26 cellular contexts compared by ENCODE assay signal in the genomic region with DNA sequence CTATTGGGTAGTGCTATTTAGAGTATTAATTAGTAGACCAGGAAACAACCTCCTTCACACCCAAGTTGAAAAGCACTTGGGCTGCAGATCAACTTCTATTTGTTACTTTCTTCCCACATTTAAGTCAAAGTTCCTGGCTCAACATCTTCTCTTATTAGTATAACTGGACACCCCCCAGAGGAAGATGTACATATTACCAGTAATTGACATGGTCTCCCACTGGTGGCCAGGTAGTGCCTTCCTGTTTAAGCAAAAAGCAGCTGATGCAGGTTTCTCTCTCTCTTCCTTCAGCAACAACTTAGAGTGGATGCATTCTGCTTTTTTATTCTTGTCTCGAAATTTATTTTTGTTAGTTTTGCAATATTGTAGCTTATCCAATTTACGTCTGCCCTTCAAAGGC.
"Had no signal": no experiment of that assay in that cellular context is flagged by ENCODE, and none has a peak within 500 bp of the region (broad histone marks: within the 10 kb centered on the region; RNA-seq: fewer than 3 reads in every experiment).

No MANE protein-coding gene starts in this region.

- H3K4me3 Mint-ChIP-seq: activated CD4-positive, alpha-beta T cell treated with anti-CD3 and anti-CD28 coated beads, Interleukin-2, amount 10 ng/mL, durations not matched to agents 7 days and 5 days; activated CD8-positive, alpha-beta T cell treated with anti-CD3 and anti-CD28 coated beads for 36 hours; activated naive CD4-positive, alpha-beta T cell treated with anti-CD3 and anti-CD28 coated beads, Interleukin-2, amount 50 U/mL, for 24 hours; activated naive CD8-positive, alpha-beta T cell treated with anti-CD3 and anti-CD28 coated beads, Interleukin-2, amount 50 U/mL, for 24 hours; activated T-cell treated with anti-CD3 and anti-CD28 coated beads, Interleukin-2, amount 50 U/mL, for 4 hours; activated T-helper 17 cell treated with anti-CD3 and anti-CD28 coated beads, Interleukin-2, amount 50 U/mL, for 72 hours; dendritic cell treated with granulocyte-macrophage colony-stimulating factor and Interleukin-4, amounts not matched to agents 40 ng/mL and 50 ng/mL, for 4 days; naive thymus-derived CD8-positive, alpha-beta T cell; stimulated activated memory B cell treated with anti-CD40 and anti-IgM and Interleukin-4, amounts not matched to agents 10 μg/mL and 1 μg/mL and 100 μg/mL, for 72 hours had no signal

- H3K9me3 ChIP-seq: esophagus squamous epithelium, left lung, lower lobe of right lung, right atrium auricular region, stomach, thyroid gland, upper lobe of left lung, vagina had no signal

- H3K4me1 Mint-ChIP-seq: activated CD4-positive, alpha-beta T cell treated with anti-CD3 and anti-CD28 coated beads, Interleukin-2, amount 10 ng/mL, durations not matched to agents 7 days and 5 days; activated naive CD4-positive, alpha-beta T cell treated with anti-CD3 and anti-CD28 coated beads, Interleukin-2, amount 50 U/mL, for 24 hours; activated naive CD8-positive, alpha-beta T cell treated with anti-CD3 and anti-CD28 coated beads, Interleukin-2, amount 50 U/mL, for 24 hours; activated T-helper 17 cell treated with anti-CD3 and anti-CD28 coated beads, Interleukin-2, amount 50 U/mL, for 72 hours; naive thymus-derived CD8-positive, alpha-beta T cell; stimulated activated memory B cell treated with anti-CD40 and anti-IgM and Interleukin-4, amounts not matched to agents 10 μg/mL and 1 μg/mL and 100 μg/mL, for 72 hours had no signal

- H3K4me1 ChIP-seq: esophagus squamous epithelium, left lung, lower lobe of right lung, right atrium auricular region, stomach, thyroid gland, upper lobe of left lung, vagina had no signal

- H3K9me3 Mint-ChIP-seq: activated CD4-positive, alpha-beta T cell treated with anti-CD3 and anti-CD28 coated beads, Interleukin-2, amount 10 ng/mL, durations not matched to agents 7 days and 5 days; activated CD8-positive, alpha-beta T cell treated with anti-CD3 and anti-CD28 coated beads for 36 hours; activated naive CD4-positive, alpha-beta T cell treated with anti-CD3 and anti-CD28 coated beads, Interleukin-2, amount 50 U/mL, for 24 hours; activated naive CD8-positive, alpha-beta T cell treated with anti-CD3 and anti-CD28 coated beads, Interleukin-2, amount 50 U/mL, for 24 hours; activated T-cell treated with anti-CD3 and anti-CD28 coated beads, Interleukin-2, amount 50 U/mL, for 4 hours; dendritic cell treated with granulocyte-macrophage colony-stimulating factor and Interleukin-4, amounts not matched to agents 40 ng/mL and 50 ng/mL, for 4 days; stimulated activated memory B cell treated with anti-CD40 and anti-IgM and Interleukin-4, amounts not matched to agents 10 μg/mL and 1 μg/mL and 100 μg/mL, for 72 hours had no signal

- H3K27me3 Mint-ChIP-seq: activated CD4-positive, alpha-beta T cell treated with anti-CD3 and anti-CD28 coated beads, Interleukin-2, amount 10 ng/mL, durations not matched to agents 7 days and 5 days; activated CD8-positive, alpha-beta T cell treated with anti-CD3 and anti-CD28 coated beads for 36 hours; activated naive CD4-positive, alpha-beta T cell treated with anti-CD3 and anti-CD28 coated beads, Interleukin-2, amount 50 U/mL, for 24 hours; activated naive CD8-positive, alpha-beta T cell treated with anti-CD3 and anti-CD28 coated beads, Interleukin-2, amount 50 U/mL, for 24 hours; dendritic cell treated with granulocyte-macrophage colony-stimulating factor and Interleukin-4, amounts not matched to agents 40 ng/mL and 50 ng/mL, for 4 days; stimulated activated memory B cell treated with anti-CD40 and anti-IgM and Interleukin-4, amounts not matched to agents 10 μg/mL and 1 μg/mL and 100 μg/mL, for 72 hours had no signal

- H3K4me3 ChIP-seq: esophagus squamous epithelium, left lung, lower lobe of right lung, right atrium auricular region, smooth muscle cell, stomach, thyroid gland, upper lobe of left lung, vagina had no signal

- H3K27me3 ChIP-seq: esophagus squamous epithelium, left lung, right atrium auricular region, stomach, thyroid gland, upper lobe of left lung, vagina had no signal

- H3K27ac Mint-ChIP-seq: activated CD4-positive, alpha-beta T cell treated with anti-CD3 and anti-CD28 coated beads, Interleukin-2, amount 10 ng/mL, durations not matched to agents 7 days and 5 days; activated CD8-positive, alpha-beta T cell treated with anti-CD3 and anti-CD28 coated beads for 36 hours; activated naive CD4-positive, alpha-beta T cell treated with anti-CD3 and anti-CD28 coated beads, Interleukin-2, amount 50 U/mL, for 24 hours; activated naive CD8-positive, alpha-beta T cell treated with anti-CD3 and anti-CD28 coated beads, Interleukin-2, amount 50 U/mL, for 24 hours; activated T-helper 17 cell treated with anti-CD3 and anti-CD28 coated beads, Interleukin-2, amount 50 U/mL, for 72 hours; dendritic cell treated with granulocyte-macrophage colony-stimulating factor and Interleukin-4, amounts not matched to agents 40 ng/mL and 50 ng/mL, for 4 days; naive thymus-derived CD8-positive, alpha-beta T cell; stimulated activated memory B cell treated with anti-CD40 and anti-IgM and Interleukin-4, amounts not matched to agents 10 μg/mL and 1 μg/mL and 100 μg/mL, for 72 hours had no signal

- H3K36me3 ChIP-seq: esophagus squamous epithelium, left lung, lower lobe of right lung, right atrium auricular region, stomach, thyroid gland, upper lobe of left lung, vagina had no signal

- H3K27ac ChIP-seq: esophagus squamous epithelium, left lung, lower lobe of right lung, right atrium auricular region, stomach, thyroid gland, upper lobe of left lung, vagina had no signal

- DNase-seq: activated CD4-positive, alpha-beta T cell treated with anti-CD3 and anti-CD28 coated beads, Interleukin-2, amount 10 ng/mL, durations not matched to agents 7 days and 5 days; activated CD4-positive, CD25-positive, alpha-beta regulatory T cell treated with anti-CD3 and anti-CD28 coated beads, Interleukin-2, amount 50 U/mL, for 72 hours; activated CD8-positive, alpha-beta T cell treated with anti-CD3 and anti-CD28 coated beads for 36 hours; activated naive CD8-positive, alpha-beta T cell treated with anti-CD3 and anti-CD28 coated beads, Interleukin-2, amount 50 U/mL, for 24 hours; activated T-cell treated with anti-CD3 and anti-CD28 coated beads, Interleukin-2, amount 50 U/mL, for 4 hours; amygdala; central memory CD4-positive, alpha-beta T cell; esophagus squamous epithelium; glutamatergic neuron; left lung; lower lobe of right lung; mesenchymal stem cell; naive thymus-derived CD8-positive, alpha-beta T cell; stimulated activated CD4-positive, alpha-beta T cell treated with anti-CD3 and anti-CD28 coated beads, Interleukin-1b, Interleukin-23, amount 100 ng/mL, for 48 hours; stimulated activated CD4-positive, alpha-beta T cell treated with anti-CD3 and anti-CD28 coated beads, Interleukin-4, amount 100 ng/mL, for 4 hours; stimulated activated CD8-positive, alpha-beta memory T cell treated with anti-CD3 and anti-CD28 coated beads, Interleukin-4, amount 100 ng/mL, for 48 hours; stomach; thyroid gland; upper lobe of left lung had no signal

- ATAC-seq: activated CD8-positive, alpha-beta T cell treated with anti-CD3 and anti-CD28 coated beads for 36 hours; activated naive CD8-positive, alpha-beta T cell treated with anti-CD3 and anti-CD28 coated beads, Interleukin-2, amount 50 U/mL, for 24 hours; activated T-cell treated with anti-CD3 and anti-CD28 coated beads, Interleukin-2, amount 50 U/mL, for 4 hours; activated T-helper 17 cell treated with anti-CD3 and anti-CD28 coated beads, Interleukin-2, amount 50 U/mL, for 72 hours; left lung; lower lobe of right lung; naive thymus-derived CD8-positive, alpha-beta T cell; stimulated activated memory B cell treated with anti-CD40 and anti-IgM and Interleukin-4, amounts not matched to agents 10 μg/mL and 1 μg/mL and 100 μg/mL, for 72 hours had no signal

- H3K36me3 Mint-ChIP-seq: activated naive CD4-positive, alpha-beta T cell treated with anti-CD3 and anti-CD28 coated beads, Interleukin-2, amount 50 U/mL, for 24 hours; naive thymus-derived CD8-positive, alpha-beta T cell; stimulated activated memory B cell treated with anti-CD40 and anti-IgM and Interleukin-4, amounts not matched to agents 10 μg/mL and 1 μg/mL and 100 μg/mL, for 72 hours had no signal
